ENCODE assay signal across 2 cellular contexts in genomic region chr20:23647346-23647745, GRCh38.
TF ChIP-seq lines count a peak whose summit lies in the region.

No MANE protein-coding gene starts in this region.

TF ChIP-seq in A549, 52 proteins besides CTCF, POLR2A, EP300 and RAD21:
- TF ChIP-seq PHF8 (IDR thresholded peaks at IDR 0.05; ENCODE audit: borderline replicate concordance, low read depth) (no peak), RARB (CRISPR knock-in tag; IDR thresholded peaks at IDR 0.05) (no peak), FOSL2 (IDR thresholded peaks at IDR 0.05) (no peak), FOSL2 (CRISPR knock-in tag; IDR thresholded peaks at IDR 0.05) (no peak), RFX5 (IDR thresholded peaks at IDR 0.05) (no peak), KDM5A (IDR thresholded peaks at IDR 0.05) (no peak), NR3C1 (IDR thresholded peaks at IDR 0.05) (no peak), CEBPB (IDR thresholded peaks at IDR 0.05) (no peak), HDAC2 (IDR thresholded peaks at IDR 0.05) (no peak), MAZ (IDR thresholded peaks at IDR 0.05; ENCODE audit: borderline replicate concordance, low read depth, low read length) (no peak), MYC (IDR thresholded peaks at IDR 0.05; ENCODE audit: borderline replicate concordance, low read length) (no peak), BCL3 (IDR thresholded peaks at IDR 0.05) (no peak), SREBF2 (IDR thresholded peaks at IDR 0.05) (no peak), CBX8 (IDR thresholded peaks at IDR 0.05) (no peak), CHD4 (IDR thresholded peaks at IDR 0.05; ENCODE audit: borderline replicate concordance) (no peak)

TF ChIP-seq in IMR-90, 13 proteins besides CTCF, POLR2A, EP300 and RAD21:
- TF ChIP-seq CEBPB (IDR thresholded peaks at IDR 0.05; ENCODE audit: low read depth, low read length) (no peak; the same call in 1 of the 2 replicates), FOS (IDR thresholded peaks at IDR 0.05; ENCODE audit: low read depth, low read length) (peak; percentile 11; the same call in 1 of the 2 replicates)
